ENCODE assay signal across 8 cellular contexts in genomic region chr2:151297882-151298281, GRCh38. TPM values are rescaled to one million over a fixed set of nuclear protein-coding genes. Genes with fewer than 3 reads are reported as not detected.
DNase-seq lines count a peak whose midpoint lies in the region; ATAC-seq and TF ChIP-seq lines count a peak whose summit lies in the region.

No MANE protein-coding gene starts in this region.

- DNase-seq in Right ventricle myocardium superior: no peak
- no peak for DNase-seq in right atrium auricular region (ENCODE audit: low spot score)
- peak; percentile 69 for DNase-seq in OCI-M1 (lab: John Stamatoyannopoulos, UW)
- DNase-seq in left colon: no peak
- no peak for DNase-seq in ascending aorta (ENCODE audit: low spot score in 2 of 2)
- no peak for DNase-seq in thyroid gland

- no peaks in the 10 kb centered on the region for H3K36me3 Mint-ChIP-seq in stimulated activated memory B cell treated with anti-CD40 and anti-IgM and Interleukin-4, amounts not matched to agents 10 μg/mL and 1 μg/mL and 100 μg/mL, for 72 hours

- peak; percentile 22 for ATAC-seq in Right ventricle myocardium superior (ENCODE audit: poor library complexity)
- ATAC-seq in HG02973 (IDR thresholded peaks at IDR 0.05; ENCODE audit: unreplicated experiment): peak; percentile 89
- peak; percentile 92 for ATAC-seq in stimulated activated memory B cell treated with anti-CD40 and anti-IgM and Interleukin-4, amounts not matched to agents 10 μg/mL and 1 μg/mL and 100 μg/mL, for 72 hours
- ATAC-seq in left colon: no peak

- H3K27me3 ChIP-seq in right atrium auricular region (no peaks in the 10 kb centered on the region), ascending aorta (no peaks in the 10 kb centered on the region), thyroid gland (no peaks in the 10 kb centered on the region)

- no peak for TF ChIP-seq POLR2A in thyroid gland (IDR thresholded peaks at IDR 0.05)

- WGBS in thyroid gland, 2 donors: 0 to 72% methylated on average over 1 of the region's 1 CpG

- H3K27ac ChIP-seq in right atrium auricular region (no peak overlapping the region), ascending aorta (no peak overlapping the region), thyroid gland (no peak overlapping the region)

- intact Hi-C loops in Right ventricle myocardium superior (cut with DNase I) (no loop called here), left colon (cut with DNase I, micrococcal nuclease) (no loop called here), ascending aorta (cut with DNase I) (no loop called here), thyroid gland (cut with DNase I) (no loop called here)

- no peaks in the 10 kb centered on the region for H3K4me1 ChIP-seq in right atrium auricular region
- H3K4me1 ChIP-seq in ascending aorta: no peaks in the 10 kb centered on the region
- no peaks in the 10 kb centered on the region for H3K4me1 ChIP-seq in thyroid gland

- H3K27me3 Mint-ChIP-seq in stimulated activated memory B cell treated with anti-CD40 and anti-IgM and Interleukin-4, amounts not matched to agents 10 μg/mL and 1 μg/mL and 100 μg/mL, for 72 hours: no peaks in the 10 kb centered on the region

- H3K9me3 Mint-ChIP-seq in stimulated activated memory B cell treated with anti-CD40 and anti-IgM and Interleukin-4, amounts not matched to agents 10 μg/mL and 1 μg/mL and 100 μg/mL, for 72 hours: peaks cover 2% of the 10 kb centered on the region

- peaks cover 25% of the 10 kb centered on the region for H3K4me1 Mint-ChIP-seq in stimulated activated memory B cell treated with anti-CD40 and anti-IgM and Interleukin-4, amounts not matched to agents 10 μg/mL and 1 μg/mL and 100 μg/mL, for 72 hours

- TF ChIP-seq CTCF in right atrium auricular region (IDR thresholded peaks at IDR 0.05) (no peak), ascending aorta (IDR thresholded peaks at IDR 0.05) (no peak), thyroid gland (IDR thresholded peaks at IDR 0.05) (no peak)

- H3K4me3 ChIP-seq in right atrium auricular region: no peak overlapping the region
- no peak overlapping the region for H3K4me3 ChIP-seq in ascending aorta
- H3K4me3 ChIP-seq in thyroid gland (replicated peaks in 1 of 3): no peak overlapping the region

- H3K27ac Mint-ChIP-seq in stimulated activated memory B cell treated with anti-CD40 and anti-IgM and Interleukin-4, amounts not matched to agents 10 μg/mL and 1 μg/mL and 100 μg/mL, for 72 hours: peak overlapping the region; percentile 12

- H3K9me3 ChIP-seq in right atrium auricular region: no peaks in the 10 kb centered on the region
- no peaks in the 10 kb centered on the region for H3K9me3 ChIP-seq in ascending aorta
- no peaks in the 10 kb centered on the region for H3K9me3 ChIP-seq in thyroid gland

- no peaks in the 10 kb centered on the region for H3K36me3 ChIP-seq in right atrium auricular region
- H3K36me3 ChIP-seq in ascending aorta: no peaks in the 10 kb centered on the region
- no peaks in the 10 kb centered on the region for H3K36me3 ChIP-seq in thyroid gland

- H3K4me3 Mint-ChIP-seq in stimulated activated memory B cell treated with anti-CD40 and anti-IgM and Interleukin-4, amounts not matched to agents 10 μg/mL and 1 μg/mL and 100 μg/mL, for 72 hours: peak overlapping the region; percentile 5

RNA-seq across cellular contexts. Expression of gene NMI, which starts 8.4 kb away (rescaled TPM):
- total RNA-seq in Right ventricle myocardium superior (3.6 TPM), right atrium auricular region (1 to 10 TPM; 3.6 to 3.9 TPM), left colon (10 to 100 TPM; 17.0 to 20.1 TPM), ascending aorta (9.9 TPM), thyroid gland (10 to 100 TPM; 11.4 to 14.6 (median 13.2) TPM)

RNA-seq across cellular contexts. Expression of gene RBM43, which starts 36.2 kb away (rescaled TPM):
- total RNA-seq in Right ventricle myocardium superior (1.6 TPM), right atrium auricular region (1 to 10 TPM; 1.6 to 2.0 TPM), left colon (1 to 10 TPM; 3.1 to 5.0 TPM), ascending aorta (0.96 TPM), thyroid gland (10 to 100 TPM in 2 of 4 donors, 1 to 10 TPM in 2; 9.4 to 15.8 (median 10.2) TPM)

RNA-seq across cellular contexts. Expression of gene TNFAIP6, which starts 59.5 kb away (rescaled TPM):
- total RNA-seq in Right ventricle myocardium superior (2.8 TPM), right atrium auricular region (1 to 10 TPM; 2.8 to 5.2 TPM), left colon (under 1 TPM in 1 of 2 donors, not detected in 1; 0.25 TPM), ascending aorta (13.6 TPM), thyroid gland (1 to 10 TPM in 1 of 4 donors, under 1 TPM in 2, not detected in 1; 0.33 to 1.1 (median 0.83) TPM)
